ENCODE assay signal across 13 cellular contexts in genomic region chr5:173886157-173886556, GRCh38. TPM values are rescaled to one million over a fixed set of nuclear protein-coding genes. Genes with fewer than 3 reads are reported as not detected.
A peak's percentile ranks its signal among the peaks of the same experiment; 100 is the strongest.
DNase-seq lines count a peak whose midpoint lies in the region; ATAC-seq, FAIRE-seq and TF ChIP-seq lines count a peak whose summit lies in the region.
"Had no signal": no experiment of that assay in that cellular context is flagged by ENCODE, and none has a peak within 500 bp of the region (broad histone marks: within the 10 kb centered on the region; RNA-seq: fewer than 3 reads in every experiment).

No MANE protein-coding gene starts in this region.

- DNase-seq in GM12892 (ENCODE audit: insufficient read length) (no peak), T-cell (no peak), kidney (no peak), stomach (no peak), HT-29 (ENCODE audit: low spot score) (no peak), T-helper 1 cell (no peak), HCEC 1CT (no peak)
- DNase-seq: activated CD4-positive, CD25-positive, alpha-beta regulatory T cell treated with anti-CD3 and anti-CD28 coated beads, Interleukin-2, amount 50 U/mL, for 72 hours; NCI-H1092 treated with DMSO at 0.1 percent for 48 hours; NCI-H526 treated with DMSO at 0.1 percent for 48 hours; retina had no signal

- peaks cover 21% of the 10 kb centered on the region in 2 donors for H3K4me1 ChIP-seq in kidney (ENCODE audit: control insufficient read depth in 1 of 2, insufficient read depth in 1 of 2, low read depth in 1 of 2, low read length in 2 of 2)
- peaks cover 21 to 64% (median 46%) of the 10 kb centered on the region in 4 donors for H3K4me1 ChIP-seq in stomach

- CTCF ChIA-PET in T-cell (lab: Charles Lee) = interaction anchor here in 1 of 2 donors (0.7 to 1.0 kb wide), 2 partner anchors 29 to 270 kb away, joined by 3 read pairs; no protein-coding TSS in a partner anchor

- no peak overlapping the region for H3K4me3 ChIP-seq in kidney (ENCODE audit: low read length in 2 of 2)
- H3K4me3 ChIP-seq in stomach = no peak overlapping the region
- H3K4me3 ChIP-seq: suprapubic skin had no signal

- H3K27ac ChIP-seq in kidney (ENCODE audit: low read depth in 2 of 2, low read length in 2 of 2) (peak overlapping the region; percentile 51 to 81), stomach (peak overlapping the region; percentile 71 to 94 (median 90))

- H3K9me3 ChIP-seq in kidney (ENCODE audit: control insufficient read depth in 1 of 2, low read length in 2 of 2) = no peaks in the 10 kb centered on the region
- no peaks in the 10 kb centered on the region for H3K9me3 ChIP-seq in stomach
- H3K9me3 ChIP-seq: suprapubic skin had no signal

- TF ChIP-seq CTCF in kidney (IDR thresholded peaks at IDR 0.05; ENCODE audit: borderline replicate concordance, extremely low read depth, insufficient read depth) = no peak
- no peak for TF ChIP-seq CTCF in stomach (IDR thresholded peaks at IDR 0.05)

- H3K4me1 Mint-ChIP-seq in T-cell = peaks cover 60 to 72% (median 63%) of the 10 kb centered on the region in 3 donors

- peak overlapping the region; percentile 66 to 86 for H3K27ac Mint-ChIP-seq in T-cell

- H3K36me3 ChIP-seq in kidney (ENCODE audit: control insufficient read depth in 1 of 2, insufficient read depth in 2 of 2, low read length in 2 of 2) (peaks cover 0 to 7% of the 10 kb centered on the region in 2 donors), stomach (no peaks in the 10 kb centered on the region)
- H3K36me3 ChIP-seq: suprapubic skin had no signal

- TF ChIP-seq EP300 in stomach (IDR thresholded peaks at IDR 0.05) = no peak

- H3K9ac ChIP-seq in kidney (ENCODE audit: low read length in 2 of 2) = no peak overlapping the region

- H3K27me3 Mint-ChIP-seq in T-cell = no peaks in the 10 kb centered on the region

- H3K27me3 ChIP-seq in stomach = no peaks in the 10 kb centered on the region
- H3K27me3 ChIP-seq: suprapubic skin had no signal

- peak; percentile 17 for FAIRE-seq in GM12892 (lab: Jason Lieb, UNC)
- no peak for FAIRE-seq in kidney (lab: Jason Lieb, UNC)
- FAIRE-seq: H54 had no signal

- H3K36me3 Mint-ChIP-seq in T-cell = peaks cover 2% of the 10 kb centered on the region

- peaks cover 0 to 7% (median 0%) of the 10 kb centered on the region in 3 donors for H3K9me3 Mint-ChIP-seq in T-cell

- intact Hi-C loops in kidney (cut with DNase I) = no loop called here
- intact Hi-C loops in stomach (cut with DNase I; ENCODE audit: low total_unique reads) = no loop called here

- WGBS in stomach, 5 donors = 92 to 100% (median 98%) methylated on average over 2 of the region's 2 CpGs

- POLR2A ChIA-PET in T-cell (lab: Charles Lee) = interaction anchor here in 1 of 2 donors (1.0 kb wide), 1 partner anchor 32 kb away, joined by 5 read pairs; no protein-coding TSS in a partner anchor

- no peak for TF ChIP-seq POLR2A in GM12892 (IDR thresholded peaks at IDR 0.05; ENCODE audit: low read depth, low read length)
- TF ChIP-seq POLR2A in stomach (IDR thresholded peaks at IDR 0.05) = no peak

- peak overlapping the region; percentile 10 to 87 (median 47) for H3K4me3 Mint-ChIP-seq in T-cell

- ATAC-seq in T-cell (replicated peaks in 1 of 4) = no peak

RNA-seq across cellular contexts. Expression of gene CPEB4, which starts 2.0 kb away (rescaled TPM):
- polyA plus RNA-seq in GM12892 (2012; ENCODE audit: missing spikeins) = 18.8 TPM
- total RNA-seq in T-cell (10 to 100 TPM; 13.8 to 25.9 (median 14.9) TPM), kidney (73.0 TPM), stomach (100 to 1,000 TPM in 1 of 5 donors, 10 to 100 TPM in 3, 1 to 10 TPM in 1; 6.7 to 115 (median 61.0) TPM)
- polyA plus RNA-seq in kidney (ENCODE audit: insufficient read depth, low read depth, low replicate concordance) (9.5 TPM), stomach (10 to 100 TPM in 1 of 3 donors, 1 to 10 TPM in 2; 3.5 to 14.5 (median 8.3) TPM)
- total RNA-seq in HT-29 (2014; rRNA removed; shearing (Covaris generic)) = 7.0 and 7.2 TPM in 2 replicates
